11 cellular contexts compared by ENCODE assay signal in the genomic region with DNA sequence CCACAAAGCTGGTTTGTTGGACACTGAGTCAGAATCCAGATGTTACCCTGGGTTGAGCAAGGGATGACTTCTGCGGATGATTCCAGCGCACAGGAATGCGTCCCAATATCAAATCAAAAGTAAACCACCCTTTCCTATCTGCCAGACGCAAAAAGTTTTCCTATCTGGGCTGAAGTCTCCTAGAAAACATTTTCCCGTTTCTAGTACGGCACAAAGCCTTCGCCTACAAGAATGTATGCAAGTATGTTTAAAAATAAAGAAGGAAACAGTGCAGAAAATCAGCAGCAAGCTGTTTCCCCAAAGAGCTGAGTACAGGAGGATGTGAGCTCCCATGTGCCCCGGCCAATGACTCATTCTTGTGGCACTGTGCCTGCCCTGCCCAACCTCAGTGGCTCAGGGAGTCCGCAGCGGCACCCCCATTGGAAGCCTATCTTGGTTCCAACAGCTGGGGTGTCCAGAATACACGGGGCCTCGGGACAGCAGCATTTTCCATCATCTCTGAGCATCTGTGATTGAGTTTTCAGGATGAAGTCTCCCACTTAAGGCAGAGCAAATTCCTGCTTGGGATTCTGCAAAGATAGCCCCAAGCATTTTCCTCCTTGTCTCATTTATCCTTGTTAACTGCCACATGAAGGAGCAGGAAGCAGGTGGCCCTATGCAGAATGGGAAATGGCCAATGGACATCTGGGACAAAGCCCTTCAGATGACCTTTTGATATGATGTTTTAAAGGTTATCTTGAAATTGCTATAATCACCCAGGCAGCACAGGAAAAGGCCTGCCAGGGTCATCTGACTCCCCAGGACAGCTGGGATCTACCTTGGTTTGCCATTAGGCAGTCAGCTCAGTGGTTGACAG. TPM values are rescaled to one million over a fixed set of nuclear protein-coding genes. Genes with fewer than 3 reads are reported as not detected.
A peak's percentile ranks its signal among the peaks of the same experiment; 100 is the strongest.
DNase-seq lines count a peak whose midpoint lies in the region; ATAC-seq and TF ChIP-seq lines count a peak whose summit lies in the region.
"Had no signal": no experiment of that assay in that cellular context is flagged by ENCODE, and none has a peak within 500 bp of the region (broad histone marks: within the 10 kb centered on the region; RNA-seq: fewer than 3 reads in every experiment).

No MANE protein-coding gene starts in this region.

- H3K4me3 ChIP-seq in BLaER1 (no peak overlapping the region), fibroblast of lung (replicated peaks in 1 of 4; ENCODE audit: control extremely low read depth in 1 of 4, insufficient read depth in 1 of 4, low read depth in 3 of 4, low read length in 4 of 4) (peak overlapping the region in 3 of 4 experiments; percentile 3 to 35 (median 12))

- H4K20me1 ChIP-seq in BLaER1 (no peaks in the 10 kb centered on the region), fibroblast of lung (ENCODE audit: control insufficient read depth, extremely low read depth, insufficient read depth, low read length) (no peaks in the 10 kb centered on the region)

- no peak overlapping the region for H3K9ac ChIP-seq in BLaER1
- no peak overlapping the region for H3K9ac ChIP-seq in fibroblast of lung (ENCODE audit: insufficient read depth, low read length)

- no peaks in the 10 kb centered on the region for H3K79me2 ChIP-seq in fibroblast of lung (ENCODE audit: control insufficient read depth, insufficient read depth, low read length)

- H3K27me3 ChIP-seq in BLaER1 (no peaks in the 10 kb centered on the region), fibroblast of lung (ENCODE audit: control insufficient read depth, insufficient read depth, low read length) (no peaks in the 10 kb centered on the region)

- H2AFZ ChIP-seq in fibroblast of lung (ENCODE audit: low read length) = no peak overlapping the region

- H3K4me1 ChIP-seq in BLaER1 (peaks cover 58% of the 10 kb centered on the region), fibroblast of lung (ENCODE audit: control insufficient read depth, extremely low read depth, insufficient read depth, low read length) (peaks cover 22% of the 10 kb centered on the region)

- peaks cover 11% of the 10 kb centered on the region for H3K4me1 Mint-ChIP-seq in activated T-cell treated with anti-CD3 and anti-CD28 coated beads, Interleukin-2, amount 50 U/mL, for 4 hours (ENCODE audit: low read depth)

- peaks cover 36% of the 10 kb centered on the region for H3K27me3 Mint-ChIP-seq in activated T-cell treated with anti-CD3 and anti-CD28 coated beads, Interleukin-2, amount 50 U/mL, for 4 hours (ENCODE audit: low read depth)

- H3K9me3 Mint-ChIP-seq in activated T-cell treated with anti-CD3 and anti-CD28 coated beads, Interleukin-2, amount 50 U/mL, for 4 hours = no peaks in the 10 kb centered on the region

- H3K4me3 Mint-ChIP-seq in activated T-cell treated with anti-CD3 and anti-CD28 coated beads, Interleukin-2, amount 50 U/mL, for 4 hours = no peak overlapping the region

- no peak overlapping the region for H3K27ac ChIP-seq in BLaER1
- H3K27ac ChIP-seq in fibroblast of lung (ENCODE audit: insufficient read depth, low read length) = peak overlapping the region; percentile 26
- H3K27ac ChIP-seq: neutrophil had no signal

- H3K9me3 ChIP-seq in BLaER1 (peaks cover 10% of the 10 kb centered on the region; the same call in 1 of the 2 replicates), fibroblast of lung (ENCODE audit: control insufficient read depth, insufficient read depth, low read depth, low read length) (no peaks in the 10 kb centered on the region)
- H3K9me3 ChIP-seq: neutrophil had no signal

- H3K4me2 ChIP-seq in BLaER1 (peak overlapping the region; percentile 79), fibroblast of lung (ENCODE audit: extremely low read depth, insufficient read depth, low read length) (peak overlapping the region; percentile 59)

- ATAC-seq in activated T-cell treated with anti-CD3 and anti-CD28 coated beads, Interleukin-2, amount 50 U/mL, for 4 hours = no peak
- ATAC-seq in GM21515 (IDR thresholded peaks at IDR 0.05; ENCODE audit: unreplicated experiment) = no peak
- ATAC-seq in HG02588 (IDR thresholded peaks at IDR 0.05; ENCODE audit: unreplicated experiment) = no peak
- no peak for ATAC-seq in GM19395 (IDR thresholded peaks at IDR 0.05; ENCODE audit: unreplicated experiment)

- no peak for TF ChIP-seq CTCF in fibroblast of lung (conservative IDR thresholded peaks at IDR 0.05 in 1 of 2, IDR thresholded peaks at IDR 0.05 in 1 of 2; ENCODE audit: low read depth in 1 of 2, low read length in 2 of 2)

- no peaks in the 10 kb centered on the region for H3K36me3 ChIP-seq in BLaER1
- no peaks in the 10 kb centered on the region for H3K36me3 ChIP-seq in fibroblast of lung (ENCODE audit: control insufficient read depth, insufficient read depth, low read length)
- H3K36me3 ChIP-seq: neutrophil had no signal

- peak; percentile 36 for DNase-seq in NCI-H460 (ENCODE audit: extremely low read depth, low read depth)
- DNase-seq in fibroblast of lung (ENCODE audit: low read depth in 2 of 2) = peak; percentile 78 to 85
- peak; percentile 69 for DNase-seq in pons (ENCODE audit: low spot score)
- no peak for DNase-seq in activated T-cell treated with anti-CD3 and anti-CD28 coated beads, Interleukin-2, amount 50 U/mL, for 4 hours

- no peaks in the 10 kb centered on the region for H3K36me3 Mint-ChIP-seq in activated T-cell treated with anti-CD3 and anti-CD28 coated beads, Interleukin-2, amount 50 U/mL, for 4 hours (ENCODE audit: insufficient read depth)
- H3K36me3 Mint-ChIP-seq: brain had no signal

RNA-seq across cellular contexts. Expression of gene KCNJ5, which starts 17.5 kb away (rescaled TPM):
- total RNA-seq in NCI-H460 (2014; rRNA removed; shearing (Covaris generic)) = not detected in 2 replicates
- polyA plus RNA-seq in NCI-H460 (2014; cell fraction: nucleus; rRNA removed) = not detected in 2 replicates
- total RNA-seq in fibroblast of lung = 0.33 and 0.51 TPM in 2 replicates
- 0.15 and 0.24 TPM in 2 replicates for polyA plus RNA-seq in fibroblast of lung
- polyA plus RNA-seq in fibroblast of lung (2012) = 0.26 and 0.32 TPM in 2 replicates
- polyA minus RNA-seq in fibroblast of lung (ENCODE audit: low replicate concordance) = not detected in 2 replicates
- total RNA-seq in activated T-cell treated with anti-CD3 and anti-CD28 coated beads, Interleukin-2, amount 50 U/mL, for 4 hours = not detected

RNA-seq across cellular contexts. Expression of gene TP53AIP1, which starts 34.1 kb away (rescaled TPM):
- total RNA-seq in NCI-H460 (2014; rRNA removed; shearing (Covaris generic)) = not detected in 2 replicates
- not detected in 2 replicates for polyA plus RNA-seq in NCI-H460 (2014; cell fraction: nucleus; rRNA removed)
- not detected in 2 replicates for total RNA-seq in fibroblast of lung
- polyA plus RNA-seq in fibroblast of lung = not detected in 2 replicates
- polyA plus RNA-seq in fibroblast of lung (2012) = not detected in 2 replicates
- polyA minus RNA-seq in fibroblast of lung (ENCODE audit: low replicate concordance) = not detected in 2 replicates
- not detected for total RNA-seq in activated T-cell treated with anti-CD3 and anti-CD28 coated beads, Interleukin-2, amount 50 U/mL, for 4 hours

RNA-seq across cellular contexts. Expression of gene KCNJ1, which starts 41.5 kb away (rescaled TPM):
- not detected in 2 replicates for total RNA-seq in NCI-H460 (2014; rRNA removed; shearing (Covaris generic))
- not detected in 2 replicates for polyA plus RNA-seq in NCI-H460 (2014; cell fraction: nucleus; rRNA removed)
- total RNA-seq in fibroblast of lung = under 0.01 TPM in 1 of 2 replicates, not detected in the other
- polyA plus RNA-seq in fibroblast of lung = 0.08 TPM in 1 of 2 replicates, not detected in the other
- not detected in 2 replicates for polyA plus RNA-seq in fibroblast of lung (2012)
- polyA minus RNA-seq in fibroblast of lung (ENCODE audit: low replicate concordance) = not detected in 2 replicates
- not detected for total RNA-seq in activated T-cell treated with anti-CD3 and anti-CD28 coated beads, Interleukin-2, amount 50 U/mL, for 4 hours
- total RNA-seq: SK-MEL-5 had no signal
